ENCODE assay signal across 15 cellular contexts in genomic region chr1:87219141-87219540, GRCh38.
DNase-seq lines count a peak whose midpoint lies in the region; ATAC-seq, FAIRE-seq and TF ChIP-seq lines count a peak whose summit lies in the region.
"Had no signal": no experiment of that assay in that cellular context is flagged by ENCODE, and none has a peak within 500 bp of the region (broad histone marks: within the 10 kb centered on the region; RNA-seq: fewer than 3 reads in every experiment).

No MANE protein-coding gene starts in this region.

- TF ChIP-seq POLR2A in breast epithelium (IDR thresholded peaks at IDR 0.05) (no peak), GM12878 (IDR thresholded peaks at IDR 0.05; ENCODE audit: low read depth, low read length) (no peak)

- no peaks in the 10 kb centered on the region for H3K4me1 Mint-ChIP-seq in activated T-helper 17 cell treated with anti-CD3 and anti-CD28 coated beads, Interleukin-2, amount 50 U/mL, for 72 hours
- H3K4me1 Mint-ChIP-seq: CD8-positive, alpha-beta memory T cell; GM23338; H9 had no signal

- no peaks in the 10 kb centered on the region for H3K27me3 ChIP-seq in mammary epithelial cell (ENCODE audit: insufficient read depth, low read length)
- no peaks in the 10 kb centered on the region for H3K27me3 ChIP-seq in breast epithelium
- H3K27me3 ChIP-seq in GM12878 (replicated peaks in 1 of 2; ENCODE audit: control insufficient read depth in 2 of 2, insufficient read depth in 2 of 2, low read length in 1 of 2), result no peaks in the 10 kb centered on the region
- no peaks in the 10 kb centered on the region for H3K27me3 ChIP-seq in keratinocyte (ENCODE audit: control insufficient read depth, extremely low read depth, insufficient read depth, low read length)

- TF ChIP-seq RAD21 in GM12878 (IDR thresholded peaks at IDR 0.05; ENCODE audit: insufficient read depth, low read depth, low read length), result no peak

- no peak overlapping the region for H3K27ac Mint-ChIP-seq in activated T-helper 17 cell treated with anti-CD3 and anti-CD28 coated beads, Interleukin-2, amount 50 U/mL, for 72 hours
- H3K27ac Mint-ChIP-seq: CD8-positive, alpha-beta memory T cell; GM23338; H9 had no signal

- H3K4me2 ChIP-seq in mammary epithelial cell (ENCODE audit: insufficient read depth, low read depth, low read length) (no peak overlapping the region), GM12878 (ENCODE audit: control insufficient read depth, insufficient read depth) (no peak overlapping the region), keratinocyte (ENCODE audit: control insufficient read depth, extremely low read depth, insufficient read depth, low read depth, low read length) (peak overlapping the region; percentile 25)
- H3K4me2 ChIP-seq: GM23338 had no signal

- H3K27me3 Mint-ChIP-seq in activated T-helper 17 cell treated with anti-CD3 and anti-CD28 coated beads, Interleukin-2, amount 50 U/mL, for 72 hours, result peaks cover 3% of the 10 kb centered on the region
- H3K27me3 Mint-ChIP-seq: CD8-positive, alpha-beta memory T cell had no signal

- no peak overlapping the region for H3K4me3 ChIP-seq in mammary epithelial cell (replicated peaks in 1 of 3; ENCODE audit: insufficient read depth in 1 of 3, low read depth in 2 of 3, low read length in 3 of 3)
- no peak overlapping the region for H3K4me3 ChIP-seq in breast epithelium
- H3K4me3 ChIP-seq in GM12878, result no peak overlapping the region
- no peak overlapping the region for H3K4me3 ChIP-seq in keratinocyte (ENCODE audit: control insufficient read depth in 2 of 3, extremely low read depth in 1 of 3, insufficient read depth in 2 of 3, low read depth in 1 of 3, low read length in 3 of 3)
- H3K4me3 ChIP-seq: GM23338 had no signal

- no peak overlapping the region for H3K9ac ChIP-seq in mammary epithelial cell (ENCODE audit: insufficient read depth, low read length)
- H3K9ac ChIP-seq in GM12878 (ENCODE audit: control insufficient read depth, insufficient read depth, low read length), result no peak overlapping the region
- no peak overlapping the region for H3K9ac ChIP-seq in keratinocyte (ENCODE audit: control insufficient read depth, extremely low read depth, insufficient read depth, low read length)

- BruUV-seq in mammary epithelial cell (replicated peaks; lab: Mats Ljungman, UMichigan), result no TSS peak
- BruUV-seq in GM12878 (replicated peaks; lab: Mats Ljungman, UMichigan), result no TSS peak

- RAD21 ChIA-PET in GM12878 (lab: Charles Lee; ENCODE audit: unreplicated experiment), result no interaction called here

- peaks cover 7% of the 10 kb centered on the region for H3K9me3 ChIP-seq in mammary epithelial cell (replicated peaks; ENCODE audit: insufficient read depth, low read length)
- no peaks in the 10 kb centered on the region for H3K9me3 ChIP-seq in breast epithelium
- H3K9me3 ChIP-seq in GM12878 (replicated peaks; ENCODE audit: control insufficient read depth, insufficient read depth, low read length), result peaks cover 2% of the 10 kb centered on the region; the same call in 2 of the 3 replicates
- no peaks in the 10 kb centered on the region for H3K9me3 ChIP-seq in keratinocyte (ENCODE audit: control insufficient read depth, low read depth, low read length)
- H3K9me3 ChIP-seq: Caco-2 had no signal

- no peak for DNase-seq in mammary epithelial cell
- no peak for DNase-seq in breast epithelium (ENCODE audit: low spot score in 2 of 2)
- DNase-seq in GM12878 (ENCODE audit: low read depth, low spot score), result no peak
- DNase-seq in keratinocyte (ENCODE audit: low read depth, low spot score), result no peak
- DNase-seq in activated CD8-positive, alpha-beta memory T cell treated with anti-CD3 and anti-CD28 coated beads, Interleukin-2, amount 50 U/mL, for 4 hours, result no peak
- DNase-seq in HCEC 1CT, result no peak
- no peak for DNase-seq in ureter (ENCODE audit: low spot score)
- DNase-seq: Caco-2; CD8-positive, alpha-beta memory T cell; DND-41; GDM1; H9 had no signal

- peak; percentile 44; the same call in 2 of the 3 replicates for ATAC-seq in GM12878
- no peak for ATAC-seq in activated T-helper 17 cell treated with anti-CD3 and anti-CD28 coated beads, Interleukin-2, amount 50 U/mL, for 72 hours (replicated peaks)
- ATAC-seq: GM23338 had no signal

- TF ChIP-seq EP300 in GM12878 (IDR thresholded peaks at IDR 0.05; ENCODE audit: borderline replicate concordance in 1 of 2, control insufficient read depth in 1 of 2, low read depth in 2 of 2, low read length in 2 of 2), result no peak

- in situ Hi-C loops in mammary epithelial cell (cut with MboI; ENCODE audit: low sequenced_read_pairs in 2 of 2) (no loop called here), GM12878 (cut with MboI) (no loop called here)

- POLR2A ChIA-PET in GM12878 (lab: Charles Lee), result no interaction called here

- no peaks in the 10 kb centered on the region for H3K36me3 Mint-ChIP-seq in activated T-helper 17 cell treated with anti-CD3 and anti-CD28 coated beads, Interleukin-2, amount 50 U/mL, for 72 hours (ENCODE audit: low read depth)
- H3K36me3 Mint-ChIP-seq: CD8-positive, alpha-beta memory T cell had no signal

- CTCF ChIA-PET in mammary epithelial cell (lab: Charles Lee; ENCODE audit: low non-redundant PET), result no interaction called here
- CTCF ChIA-PET in GM12878 (lab: Yijun Ruan, JAX), result interaction anchor here (1.6 kb wide), 1 partner anchor 9 kb away, joined by 5 read pairs; no protein-coding TSS in a partner anchor

- no peaks in the 10 kb centered on the region for H3K9me1 ChIP-seq in keratinocyte (ENCODE audit: control insufficient read depth, extremely low read depth, insufficient read depth, low read length)

- H3K27ac ChIP-seq in mammary epithelial cell (ENCODE audit: insufficient read depth, low read depth, low read length), result no peak overlapping the region
- H3K27ac ChIP-seq in breast epithelium, result no peak overlapping the region
- H3K27ac ChIP-seq in GM12878 (ENCODE audit: control insufficient read depth, insufficient read depth), result no peak overlapping the region
- peak overlapping the region; percentile 79 for H3K27ac ChIP-seq in keratinocyte (ENCODE audit: control insufficient read depth, insufficient read depth, low read length)
- H3K27ac ChIP-seq: 22Rv1 had no signal

- peaks cover 3% of the 10 kb centered on the region for H3K9me3 Mint-ChIP-seq in activated T-helper 17 cell treated with anti-CD3 and anti-CD28 coated beads, Interleukin-2, amount 50 U/mL, for 72 hours

- H3K36me3 ChIP-seq in mammary epithelial cell (ENCODE audit: insufficient read depth, low read length), result no peaks in the 10 kb centered on the region
- no peaks in the 10 kb centered on the region for H3K36me3 ChIP-seq in breast epithelium
- H3K36me3 ChIP-seq in GM12878 (ENCODE audit: control insufficient read depth in 2 of 2, insufficient read depth in 2 of 2, low read length in 1 of 2), result no peaks in the 10 kb centered on the region
- no peaks in the 10 kb centered on the region for H3K36me3 ChIP-seq in keratinocyte (ENCODE audit: control insufficient read depth in 2 of 2, extremely low read depth in 1 of 2, insufficient read depth in 2 of 2, low read length in 2 of 2)

- dilution Hi-C loops in mammary epithelial cell (cut with HindIII; ENCODE audit: low sequenced_read_pairs) (no loop called here), keratinocyte (cut with MboI; ENCODE audit: extremely low pct_ligation_motif_present, low sequenced_read_pairs) (no loop called here)

- no peaks in the 10 kb centered on the region for H3K79me2 ChIP-seq in mammary epithelial cell (ENCODE audit: insufficient read depth, low read length)
- H3K79me2 ChIP-seq in GM12878 (ENCODE audit: control insufficient read depth, insufficient read depth, low read length), result no peaks in the 10 kb centered on the region
- no peaks in the 10 kb centered on the region for H3K79me2 ChIP-seq in keratinocyte (ENCODE audit: control insufficient read depth, insufficient read depth, low read length)

- H2AFZ ChIP-seq in mammary epithelial cell (ENCODE audit: low read depth, low read length), result peak overlapping the region; percentile 54
- no peak overlapping the region for H2AFZ ChIP-seq in GM12878 (ENCODE audit: control insufficient read depth, low read depth, low read length)
- peak overlapping the region; percentile 81 for H2AFZ ChIP-seq in keratinocyte (ENCODE audit: control insufficient read depth, low read length)
- H2AFZ ChIP-seq: GM23338 had no signal

- WGBS in mammary epithelial cell (ENCODE audit: low coverage, missing lambda C conversion rate), result 100% methylated on average over 1 of the region's 1 CpG
- 0% methylated on average over 1 of the region's 1 CpG for WGBS in GM12878 (ENCODE audit: insufficient coverage, insufficient replicate concordance, low lambda C conversion rate, missing lambda C conversion rate)

- H4K20me1 ChIP-seq in mammary epithelial cell (ENCODE audit: insufficient read depth, low read length) (no peaks in the 10 kb centered on the region), GM12878 (ENCODE audit: control insufficient read depth, insufficient read depth) (no peaks in the 10 kb centered on the region), keratinocyte (ENCODE audit: control insufficient read depth, extremely low read depth, insufficient read depth, low read length) (no peaks in the 10 kb centered on the region)

- no peak for TF ChIP-seq CTCF in mammary epithelial cell (conservative IDR thresholded peaks at IDR 0.05 in 1 of 2, IDR thresholded peaks at IDR 0.05 in 1 of 2; ENCODE audit: extremely low read depth in 1 of 2, insufficient read depth in 1 of 2, low read depth in 1 of 2, low read length in 2 of 2)
- no peak for TF ChIP-seq CTCF in breast epithelium (IDR thresholded peaks at IDR 0.05)
- TF ChIP-seq CTCF in GM12878 (IDR thresholded peaks at IDR 0.05 in 2 of 3, conservative IDR thresholded peaks at IDR 0.05 in 1 of 3; ENCODE audit: control insufficient read depth in 2 of 3, extremely low read depth in 1 of 3, insufficient read depth in 1 of 3, low read depth in 3 of 3, low read length in 3 of 3), result no peak
- no peak for TF ChIP-seq CTCF in keratinocyte (optimal IDR thresholded peaks at IDR 0.05 in 1 of 3, IDR thresholded peaks at IDR 0.05 in 1 of 3, conservative IDR thresholded peaks at IDR 0.05 in 1 of 3; ENCODE audit: extremely low read depth in 1 of 3, insufficient read depth in 2 of 3, low read length in 3 of 3)

- no peak overlapping the region for H3K4me3 Mint-ChIP-seq in activated T-helper 17 cell treated with anti-CD3 and anti-CD28 coated beads, Interleukin-2, amount 50 U/mL, for 72 hours
- H3K4me3 Mint-ChIP-seq: CD8-positive, alpha-beta memory T cell; GM23338; H9 had no signal

- FAIRE-seq in GM12878 (lab: Jason Lieb, UNC) (no peak), keratinocyte (lab: Jason Lieb, UNC) (peak; percentile 43)

- SMC1A ChIA-PET in GM12878 (lab: Charles Lee; ENCODE audit: uncharacterized antibody, unreplicated experiment), result interaction anchor here (1.0 kb wide), 1 partner anchor 25 kb away, joined by 4 read pairs; no protein-coding TSS in a partner anchor

- intact Hi-C loops in mammary epithelial cell (cut with micrococcal nuclease) (no loop called here), breast epithelium (cut with DNase I; ENCODE audit: low total_unique reads) (loop anchor here (5.0 kb wide), 1 partner anchor 1323 kb away; no protein-coding TSS in a partner anchor), GM12878 (cut with micrococcal nuclease; ENCODE audit: unreplicated experiment) (no loop called here)

- H3K4me1 ChIP-seq in mammary epithelial cell (ENCODE audit: insufficient read depth, low read length) (peaks cover 23% of the 10 kb centered on the region), breast epithelium (no peaks in the 10 kb centered on the region), GM12878 (ENCODE audit: control insufficient read depth, insufficient read depth, low read length) (no peaks in the 10 kb centered on the region), keratinocyte (ENCODE audit: control insufficient read depth, extremely low read depth, insufficient read depth, low read length) (peaks cover 30% of the 10 kb centered on the region)
- H3K4me1 ChIP-seq: Caco-2 had no signal
